15 cellular contexts compared by ENCODE assay signal in the genomic region with DNA sequence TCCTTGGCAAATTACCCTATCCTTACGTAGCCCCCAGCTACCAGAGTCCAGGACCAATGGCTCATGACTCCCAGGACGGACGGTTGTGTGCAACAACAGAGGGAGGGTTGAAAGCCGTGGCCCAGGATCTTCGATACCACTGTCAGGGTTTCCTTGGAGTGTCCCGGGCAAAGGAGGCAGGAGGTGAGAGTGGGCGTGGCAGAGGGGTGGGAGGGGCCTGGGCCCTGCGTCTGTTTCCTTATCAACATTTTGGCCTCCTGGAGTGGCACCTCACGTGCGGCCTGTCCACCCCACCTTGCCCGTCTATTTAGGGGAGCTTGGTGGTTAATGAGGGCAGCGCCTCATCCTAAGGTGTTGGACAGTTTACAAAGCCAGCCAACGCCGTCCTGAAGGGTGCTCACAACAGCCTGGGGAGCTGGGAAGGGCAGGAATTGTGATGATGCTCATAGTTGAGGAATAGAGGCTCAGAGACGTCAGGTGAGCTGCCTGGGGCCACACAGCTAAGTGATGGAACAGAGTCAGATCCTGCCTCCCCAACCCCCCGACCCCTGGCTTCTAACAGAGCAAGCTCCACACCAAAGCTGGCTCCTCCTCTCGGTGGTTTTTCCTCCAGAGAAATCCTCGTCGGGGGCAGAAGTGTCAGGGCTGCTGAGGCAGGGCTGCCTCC. TPM values are rescaled to one million over a fixed set of nuclear protein-coding genes. Genes with fewer than 3 reads are reported as not detected.
DNase-seq lines count a peak whose midpoint lies in the region; ATAC-seq, FAIRE-seq and TF ChIP-seq lines count a peak whose summit lies in the region.
"Had no signal": no experiment of that assay in that cellular context is flagged by ENCODE, and none has a peak within 500 bp of the region (broad histone marks: within the 10 kb centered on the region; RNA-seq: fewer than 3 reads in every experiment).

No MANE protein-coding gene starts in this region.

- H3K14ac ChIP-seq in H9 (ENCODE audit: insufficient read depth, low read length): no peak overlapping the region

- no peak for FAIRE-seq in K562 (lab: Jason Lieb, UNC)

- no peak for TF ChIP-seq EP300 in K562 (IDR thresholded peaks at IDR 0.05; ENCODE audit: low read length)

- H3K36me3 ChIP-seq in K562 (ENCODE audit: control insufficient read depth, insufficient read depth, low read length): no peaks in the 10 kb centered on the region

- in situ Hi-C loops in K562 (cut with MboI): no loop called here

- no peak overlapping the region for H3K56ac ChIP-seq in H9 (ENCODE audit: insufficient read length, low read depth, low read length)

- intact Hi-C loops in K562 (cut with micrococcal nuclease) (no loop called here), left colon (cut with DNase I, micrococcal nuclease) (no loop called here), CD14-positive monocyte (cut with micrococcal nuclease) (no loop called here)
- intact Hi-C loops in activated T-helper 2 cell treated with anti-CD3 and anti-CD28 coated beads, Interferon-gamma antibody, Interleukin-2, Interleukin-4, amounts not matched to agents 10 μg/mL and 5 μg/mL and 100 μg/mL, durations not matched to agents 14 hours and 24 hours and 36 hours (cut with micrococcal nuclease): no loop called here

- no peak overlapping the region for H2BK15ac ChIP-seq in H9 (ENCODE audit: low read depth, low read length)

- H3K4ac ChIP-seq in H9 (ENCODE audit: low read depth, low read length): no peak overlapping the region

- POLR2A ChIA-PET in K562 (lab: Yijun Ruan, JAX): interaction anchor here (0.6 to 1.0 kb wide), 2 partner anchors 15 to 20 kb away, joined by 3 read pairs; no protein-coding TSS in a partner anchor

- no peak overlapping the region for H2BK5ac ChIP-seq in H9 (ENCODE audit: insufficient read length, low read length)

- H3K9me3 Mint-ChIP-seq in H9 (no peaks in the 10 kb centered on the region), type B pancreatic cell (no peaks in the 10 kb centered on the region), CD14-positive monocyte (peaks cover 0 to 3% (median 0%) of the 10 kb centered on the region in 7 donors)
- H3K9me3 Mint-ChIP-seq in activated T-helper 2 cell treated with anti-CD3 and anti-CD28 coated beads, Interferon-gamma antibody, Interleukin-2, Interleukin-4, amounts not matched to agents 10 μg/mL and 5 μg/mL and 100 μg/mL, durations not matched to agents 14 hours and 24 hours and 36 hours: no peaks in the 10 kb centered on the region

- CTCF ChIA-PET in K562 (lab: Yijun Ruan, JAX; ENCODE audit: low intra/inter-chr PET ratio): interaction anchor here (0.6 kb wide), 1 partner anchor 125 kb away, joined by 3 read pairs; no protein-coding TSS in a partner anchor

- no peak overlapping the region for H2BK20ac ChIP-seq in H9 (ENCODE audit: low read depth, low read length, poor library complexity, severe bottlenecking)

- BruUV-seq in K562 (replicated peaks; lab: Mats Ljungman, UMichigan): no TSS peak

- H3K4me1 ChIP-seq in H9 (ENCODE audit: insufficient read depth, low read length) (peaks cover 7% of the 10 kb centered on the region; the same call in 1 of the 2 replicates), K562 (replicated peaks in 1 of 2; ENCODE audit: control insufficient read depth in 2 of 2, insufficient read depth in 2 of 2, low read length in 2 of 2) (peaks cover 0 to 4% of the 10 kb centered on the region in 2 experiments; a peak in 2 of 5 replicates)

- no peak overlapping the region for H2BK12ac ChIP-seq in H9 (ENCODE audit: insufficient read length, low read depth, low read length)

- H2AFZ ChIP-seq in H9 (ENCODE audit: low read length) (no peak overlapping the region), K562 (ENCODE audit: low read depth, low read length) (no peak overlapping the region)

- H3K27me3 ChIP-seq in H9 (ENCODE audit: insufficient read depth, low read length) (no peaks in the 10 kb centered on the region), K562 (ENCODE audit: control insufficient read depth in 2 of 2, insufficient read depth in 2 of 2, low read length in 2 of 2) (peaks cover 28 to 67% of the 10 kb centered on the region in 2 experiments; a peak in 4 of 5 replicates)

- H3T11ph ChIP-seq in H9 (ENCODE audit: low read length): no peak overlapping the region

- TF ChIP-seq CTCF in H9 (conservative IDR thresholded peaks at IDR 0.05): no peak
- no peak for TF ChIP-seq CTCF in K562 (IDR thresholded peaks at IDR 0.05 in 2 of 3, conservative IDR thresholded peaks at IDR 0.05 in 1 of 3; ENCODE audit: insufficient read depth in 2 of 3, low read depth in 1 of 3, low read length in 3 of 3)
- no peak for TF ChIP-seq CTCF in type B pancreatic cell (conservative IDR thresholded peaks at IDR 0.05)
- no peak for TF ChIP-seq CTCF in CD14-positive monocyte (IDR thresholded peaks at IDR 0.05)

- H4K20me1 ChIP-seq in H9 (ENCODE audit: control insufficient read depth, insufficient read depth, insufficient read length) (no peaks in the 10 kb centered on the region), K562 (replicated peaks; ENCODE audit: control insufficient read depth, insufficient read depth, low read length) (peaks cover 17% of the 10 kb centered on the region)

- H3K79me1 ChIP-seq in H9 (ENCODE audit: insufficient read depth, low read depth, low read length, poor library complexity, severe bottlenecking): no peaks in the 10 kb centered on the region

- H3K9ac ChIP-seq in H9 (ENCODE audit: extremely low read depth, insufficient read length, low read length) (no peak overlapping the region), K562 (ENCODE audit: insufficient read depth in 1 of 2, low read depth in 2 of 2, low read length in 2 of 2) (peak overlapping the region in 1 of 2 experiments; percentile 45; a peak in 1 of 4 replicates)

- no peak overlapping the region for H2AK5ac ChIP-seq in H9 (ENCODE audit: insufficient read length, low read length)

- H3K23me2 ChIP-seq in H9 (ENCODE audit: insufficient read length, low read depth, low read length, poor library complexity, severe bottlenecking): no peaks in the 10 kb centered on the region

- no peak overlapping the region for H4K8ac ChIP-seq in H9 (replicated peaks; ENCODE audit: insufficient read length, low read depth, low read length)

- H3K4me2 ChIP-seq in H9 (ENCODE audit: insufficient read depth, insufficient read length, low read length) (no peak overlapping the region), K562 (ENCODE audit: insufficient read depth, low read length) (no peak overlapping the region)

- H2BK120ac ChIP-seq in H9 (ENCODE audit: low read depth, low read length, poor library complexity, severe bottlenecking): no peak overlapping the region

- H3K36me3 Mint-ChIP-seq in H9 (ENCODE audit: insufficient read depth in 1 of 3, low read depth in 3 of 3) (no peaks in the 10 kb centered on the region), type B pancreatic cell (no peaks in the 10 kb centered on the region), CD14-positive monocyte (no peaks in the 10 kb centered on the region)
- no peaks in the 10 kb centered on the region for H3K36me3 Mint-ChIP-seq in activated T-helper 2 cell treated with anti-CD3 and anti-CD28 coated beads, Interferon-gamma antibody, Interleukin-2, Interleukin-4, amounts not matched to agents 10 μg/mL and 5 μg/mL and 100 μg/mL, durations not matched to agents 14 hours and 24 hours and 36 hours (ENCODE audit: low read depth)

- WGBS in H9 (ENCODE audit: extremely low coverage, insufficient read length, low lambda C conversion rate): no CpG with 5 or more reads among the region's 19 CpGs
- WGBS in K562 (ENCODE audit: insufficient coverage, low coverage, missing lambda C conversion rate): 3% methylated on average over 19 of the region's 19 CpGs

- H3K4me1 Mint-ChIP-seq in H9: peaks cover 44 to 48% of the 10 kb centered on the region in 2 experiments
- peaks cover 22% of the 10 kb centered on the region for H3K4me1 Mint-ChIP-seq in type B pancreatic cell (ENCODE audit: unreplicated experiment)
- no peaks in the 10 kb centered on the region for H3K4me1 Mint-ChIP-seq in CD14-positive monocyte
- no peaks in the 10 kb centered on the region for H3K4me1 Mint-ChIP-seq in activated T-helper 2 cell treated with anti-CD3 and anti-CD28 coated beads, Interferon-gamma antibody, Interleukin-2, Interleukin-4, amounts not matched to agents 10 μg/mL and 5 μg/mL and 100 μg/mL, durations not matched to agents 14 hours and 24 hours and 36 hours (ENCODE audit: low read depth)

- DNase-seq in H9 (peak; percentile 50), K562 (ENCODE audit: extremely low read depth in 1 of 4, low spot score in 3 of 4) (peak; percentile 18 to 56 (median 42)), left colon (peak; percentile 75 to 78), type B pancreatic cell (ENCODE audit: extremely low spot score, unreplicated experiment) (no peak), CD14-positive monocyte (ENCODE audit: low spot score) (no peak), NCI-H446 (lab: John Stamatoyannopoulos, UW) (no peak)
- no peak for DNase-seq in activated T-helper 2 cell treated with anti-CD3 and anti-CD28 coated beads, Interferon-gamma antibody, Interleukin-2, Interleukin-4, amounts not matched to agents 10 μg/mL and 5 μg/mL and 100 μg/mL, durations not matched to agents 14 hours and 24 hours and 36 hours (ENCODE audit: low spot score)
- DNase-seq: AML-193, COR-L47, KBM-7, NCI-H1436 treated with DMSO at 0.1 percent for 48 hours, NCI-H2081, NCI-H510A, NCI-H774 had no signal

- H3K27ac Mint-ChIP-seq in H9 (no peak overlapping the region; a peak in 3 of 7 replicates), type B pancreatic cell (no peak overlapping the region), CD14-positive monocyte (no peak overlapping the region)
- no peak overlapping the region for H3K27ac Mint-ChIP-seq in activated T-helper 2 cell treated with anti-CD3 and anti-CD28 coated beads, Interferon-gamma antibody, Interleukin-2, Interleukin-4, amounts not matched to agents 10 μg/mL and 5 μg/mL and 100 μg/mL, durations not matched to agents 14 hours and 24 hours and 36 hours

- TF ChIP-seq RAD21 in K562 (CRISPR knock-in tag; conservative IDR thresholded peaks at IDR 0.05 in 1 of 2, IDR thresholded peaks at IDR 0.05 in 1 of 2): no peak

- no peak overlapping the region for H4K5ac ChIP-seq in H9 (ENCODE audit: insufficient read length, low read depth, low read length)

- H3K27me3 Mint-ChIP-seq in H9 (ENCODE audit: low read depth) (no peaks in the 10 kb centered on the region), type B pancreatic cell (no peaks in the 10 kb centered on the region), CD14-positive monocyte (ENCODE audit: low read depth in 3 of 3) (peaks cover 41 to 72% (median 55%) of the 10 kb centered on the region in 3 donors)
- peaks cover under 1% of the 10 kb centered on the region for H3K27me3 Mint-ChIP-seq in activated T-helper 2 cell treated with anti-CD3 and anti-CD28 coated beads, Interferon-gamma antibody, Interleukin-2, Interleukin-4, amounts not matched to agents 10 μg/mL and 5 μg/mL and 100 μg/mL, durations not matched to agents 14 hours and 24 hours and 36 hours (ENCODE audit: low read depth)

- H3K27ac ChIP-seq in H9 (ENCODE audit: insufficient read length, low read depth, low read length) (no peak overlapping the region), K562 (ENCODE audit: extremely low read depth, low read depth, low read length) (no peak overlapping the region)
- H3K27ac ChIP-seq: RWPE1 had no signal

- H4K91ac ChIP-seq in H9 (ENCODE audit: insufficient read length, low read depth, low read length): no peak overlapping the region

- H3K79me2 ChIP-seq in H9 (ENCODE audit: insufficient read depth, low read length): no peaks in the 10 kb centered on the region
- no peaks in the 10 kb centered on the region for H3K79me2 ChIP-seq in K562 (ENCODE audit: control insufficient read depth, insufficient read depth, low read length)

- H3K4me3 Mint-ChIP-seq in H9 (no peak overlapping the region), type B pancreatic cell (peak overlapping the region; percentile 45), CD14-positive monocyte (peak overlapping the region in 1 of 2 donors; percentile 62)
- no peak overlapping the region for H3K4me3 Mint-ChIP-seq in activated T-helper 2 cell treated with anti-CD3 and anti-CD28 coated beads, Interferon-gamma antibody, Interleukin-2, Interleukin-4, amounts not matched to agents 10 μg/mL and 5 μg/mL and 100 μg/mL, durations not matched to agents 14 hours and 24 hours and 36 hours (ENCODE audit: low read depth)

- no peak for TF ChIP-seq POLR2A in K562 (conservative IDR thresholded peaks at IDR 0.05)

- ATAC-seq in K562 (peak; percentile 68), left colon (peak; percentile 50)

- H3K23ac ChIP-seq in H9 (ENCODE audit: insufficient read length, low read depth, low read length): no peak overlapping the region

- no peak overlapping the region for H3K18ac ChIP-seq in H9 (ENCODE audit: insufficient read length, low read depth, low read length)

- no peak overlapping the region for H3K4me3 ChIP-seq in K562

- H3K9me1 ChIP-seq in K562 (ENCODE audit: control insufficient read depth, insufficient read depth, low read length): no peaks in the 10 kb centered on the region

- no peaks in the 10 kb centered on the region for H3K9me3 ChIP-seq in H9 (ENCODE audit: control insufficient read depth, low read depth, low read length)
- H3K9me3 ChIP-seq in K562 (replicated peaks; ENCODE audit: control insufficient read depth, insufficient read depth, low read depth, low read length): no peaks in the 10 kb centered on the region

RNA-seq across cellular contexts. Expression of a gene that starts 17.4 kb away (rescaled TPM):
- total RNA-seq in H9 (2021) (20.2 and 21.4 TPM in 2 replicates), K562 (2014; rRNA removed) (0.09 TPM in 1 of 2 replicates, not detected in the other), K562 (2014; rRNA removed; fragmentation: Illumina TruSeq; extraction: Trizol) (not detected in 2 replicates), K562 (2015; rRNA removed; fragmentation: Illumina TruSeq; extraction: Trizol) (not detected in 2 replicates), K562 (2021) (0.13 TPM in 2 replicates), left colon (100 to 1,000 TPM in 1 of 2 donors, 10 to 100 TPM in 1; 91.0 to 151 TPM), type B pancreatic cell (ENCODE audit: low replicate concordance) (36.0 and 48.0 TPM in 2 replicates)
- 0.09 TPM in 1 of 2 replicates, not detected in the other for total RNA-seq in K562 (2011; cell fraction: chromatin; rRNA removed; ENCODE audit: low replicate concordance)
- 0.17 and 0.92 TPM in 2 replicates for total RNA-seq in K562 (2011; cell fraction: nucleolus; rRNA removed)
- 0.07 TPM in 1 of 2 replicates, not detected in the other for total RNA-seq in K562 (2011; cell fraction: nucleoplasm; rRNA removed)
- polyA plus RNA-seq in K562 (2011; rRNA removed) (0.01 TPM in 1 of 2 replicates, not detected in the other), K562 (2014; fragmentation: Illumina TruSeq; extraction: Trizol) (not detected in 2 replicates), K562 (2014; fragmentation: Nextera tagmentation; extraction: Ambion mirVana) (not detected), K562 (2014; rRNA removed) (not detected in 2 replicates), CD14-positive monocyte (10 to 100 TPM; 20.7 to 23.7 TPM)
- polyA plus RNA-seq in K562 (2011; cell fraction: cytosol; rRNA removed): 0.27 TPM in 1 of 2 replicates, not detected in the other
- polyA plus RNA-seq in K562 (2011; cell fraction: nucleus; rRNA removed): 0.41 and 0.52 TPM in 2 replicates
- not detected in 2 replicates for polyA plus RNA-seq in K562 (2012)
- not detected in 2 replicates for polyA minus RNA-seq in K562 (2011; rRNA and poly(A)+ RNA removed)
- 0.46 TPM in 1 of 2 replicates, not detected in the other for polyA minus RNA-seq in K562 (2011; cell fraction: cytosol; rRNA and poly(A)+ RNA removed)
- polyA minus RNA-seq in K562 (2011; cell fraction: nucleus; rRNA and poly(A)+ RNA removed): 0.13 TPM in 1 of 2 replicates, not detected in the other
- total RNA-seq in activated T-helper 2 cell treated with anti-CD3 and anti-CD28 coated beads, Interferon-gamma antibody, Interleukin-2, Interleukin-4, amounts not matched to agents 10 μg/mL and 5 μg/mL and 100 μg/mL, durations not matched to agents 14 hours and 24 hours and 36 hours: 0.05 TPM in 1 of 2 replicates, not detected in the other

Comparison
In these comparisons a context has a peak if more than half of its experiments do, and no peak if none do; other contexts are left out.
1. DNase-seq: peak in H9 (single experiment), K562 (4 of 4) and left colon (2 of 2); none in type B pancreatic cell (single experiment), CD14-positive monocyte (single experiment), NCI-H446 (0 of 2) and activated T-helper 2 cell treated with anti-CD3 and anti-CD28 coated beads, Interferon-gamma antibody, Interleukin-2, Interleukin-4, amounts not matched to agents 10 μg/mL and 5 μg/mL and 100 μg/mL, durations not matched to agents 14 hours and 24 hours and 36 hours (single experiment).
2. RNA of a gene that starts 17.4 kb away (total RNA-seq): 91.0 to 151 TPM in left colon, 36.0 to 48.0 TPM in type B pancreatic cell and 20.2 to 21.4 TPM in H9; 0.07 to 0.92 TPM in K562 and 0.05 TPM in activated T-helper 2 cell treated with anti-CD3 and anti-CD28 coated beads, Interferon-gamma antibody, Interleukin-2, Interleukin-4, amounts not matched to agents 10 μg/mL and 5 μg/mL and 100 μg/mL, durations not matched to agents 14 hours and 24 hours and 36 hours; every median in the first group is over 10 times any median in the second.